In the genomic region with DNA sequence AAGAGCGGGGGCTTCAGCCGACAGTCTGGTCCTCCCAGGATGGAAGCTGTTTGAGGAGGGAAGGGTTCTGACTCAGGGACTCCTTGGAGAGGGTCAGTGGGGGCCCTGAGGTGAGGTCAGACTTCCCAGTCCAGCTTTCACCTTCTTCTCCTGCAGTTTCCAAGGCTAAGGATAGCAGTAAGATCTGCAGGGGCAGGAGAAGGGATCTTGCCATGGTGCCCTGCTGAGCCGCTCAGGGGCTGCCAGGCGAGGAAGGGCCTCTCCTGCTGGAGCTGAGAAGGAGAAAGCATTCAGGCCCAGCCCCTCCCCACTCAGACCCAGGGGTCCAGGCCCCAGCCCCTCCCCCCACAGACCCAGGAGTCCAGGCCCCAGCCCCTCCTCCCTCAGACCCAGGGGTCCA, we compare ENCODE assay signal across 25 cellular contexts. TPM values are rescaled to one million over a fixed set of nuclear protein-coding genes. Genes with fewer than 3 reads are reported as not detected.
"Had no signal": no experiment of that assay in that cellular context is flagged by ENCODE, and none has a peak within 500 bp of the region (broad histone marks: within the 10 kb centered on the region; RNA-seq: fewer than 3 reads in every experiment).

No MANE protein-coding gene starts in this region.

- H3K27ac ChIP-seq: KMS-11, Peyer's patch, SJSA1, SK-N-MC had no signal

- DNase-seq: Kasumi-1, MM.1S, NCI-H1092 treated with DMSO at 0.1 percent for 48 hours, NCI-H1436, NCI-H187, NCI-H2029, NCI-H2081 treated with DMSO at 0.1 percent for 48 hours, NCI-H2171, NCI-H226, NCI-H446, NCI-H510A, NCI-H524 treated with DMSO at 0.1 percent for 48 hours, NCI-H69, NCI-H774, Peyer's patch, Right ventricle myocardium superior, SIG-M5 had no signal

- H3K36me3 Mint-ChIP-seq: IgD-negative memory B cell had no signal

- H3K9ac ChIP-seq: KMS-11 had no signal

- H3K4me3 ChIP-seq: K562, Peyer's patch, SJSA1, SK-N-MC had no signal

- H3K27ac Mint-ChIP-seq: IgD-negative memory B cell had no signal

- H3K9me3 ChIP-seq: Peyer's patch, SJSA1 had no signal

- H3K4me1 Mint-ChIP-seq: IgD-negative memory B cell had no signal

- H3K4me3 Mint-ChIP-seq: IgD-negative memory B cell had no signal

- H3K4me1 ChIP-seq: Peyer's patch, SJSA1 had no signal

- FAIRE-seq: K562 had no signal

- H3K27me3 ChIP-seq: Peyer's patch had no signal

- H3K36me3 ChIP-seq: Peyer's patch, SJSA1 had no signal

RNA-seq across cellular contexts. Expression of gene KLK7, which starts 1.5 kb away (rescaled TPM):
- total RNA-seq: HT1080, K562, M059J, Right ventricle myocardium superior, RPMI7951, SJSA1 had no signal
- polyA plus RNA-seq: IgD-negative memory B cell had no signal

RNA-seq across cellular contexts. Expression of gene KLK6, which starts 12.8 kb away (rescaled TPM):
- total RNA-seq: HT1080, K562, Peyer's patch, Right ventricle myocardium superior, RPMI7951, SJSA1 had no signal
- polyA plus RNA-seq: IgD-negative memory B cell, K562 had no signal

RNA-seq across cellular contexts. Expression of gene KLK8, which starts 19.2 kb away (rescaled TPM):
- total RNA-seq: HT1080, M059J, Peyer's patch, Right ventricle myocardium superior, RPMI7951, SJSA1 had no signal
- polyA plus RNA-seq: IgD-negative memory B cell had no signal

RNA-seq across cellular contexts. Expression of gene KLK5, which starts 29.3 kb away (rescaled TPM):
- total RNA-seq: HT1080, K562, M059J, Peyer's patch, Right ventricle myocardium superior, RPMI7951, SJSA1 had no signal
- polyA plus RNA-seq: IgD-negative memory B cell, K562 had no signal

RNA-seq across cellular contexts. Expression of gene KLK10, which starts 37.3 kb away (rescaled TPM):
- total RNA-seq: HT1080, M059J, Right ventricle myocardium superior, RPMI7951, SJSA1 had no signal
- polyA plus RNA-seq: IgD-negative memory B cell, K562 had no signal
